Comparison of ENCODE assay signal across 8 cellular contexts in the genomic region with DNA sequence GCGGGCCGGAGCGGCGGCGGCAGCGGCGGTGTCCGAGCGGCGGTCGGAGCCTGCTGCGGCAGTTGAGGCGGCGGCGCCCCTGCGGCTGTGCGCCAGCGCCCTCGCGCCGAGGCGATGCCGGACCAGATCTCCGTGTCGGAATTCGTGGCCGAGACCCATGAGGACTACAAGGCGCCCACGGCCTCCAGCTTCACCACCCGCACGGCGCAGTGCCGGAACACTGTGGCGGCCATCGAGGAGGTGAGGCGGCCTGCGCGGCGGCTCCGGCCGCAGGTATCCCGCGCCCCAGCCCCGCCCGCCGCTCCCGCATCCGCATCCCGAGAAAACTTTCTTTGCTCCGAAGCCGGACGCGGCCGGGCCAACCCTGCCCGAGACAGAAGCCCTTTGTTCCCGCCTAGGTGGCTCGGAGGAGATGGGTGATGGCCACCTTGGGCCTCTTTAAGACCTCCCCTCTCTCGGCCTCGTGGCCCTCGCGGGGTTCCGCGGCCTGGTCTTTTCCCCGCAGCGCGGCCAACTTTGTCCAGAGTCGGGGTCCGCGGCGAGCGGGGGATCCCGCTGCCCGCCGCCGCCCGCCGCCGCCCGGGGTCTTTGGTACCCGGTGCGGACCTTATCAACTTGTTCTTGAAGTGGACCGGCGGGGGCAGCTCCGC. TPM values are rescaled to one million over a fixed set of nuclear protein-coding genes. Genes with fewer than 3 reads are reported as not detected.
A peak's percentile ranks its signal among the peaks of the same experiment; 100 is the strongest.
DNase-seq lines count a peak whose midpoint lies in the region; ATAC-seq, FAIRE-seq and TF ChIP-seq lines count a peak whose summit lies in the region.

No MANE protein-coding gene starts in this region.

- TF ChIP-seq POLR2A in testis (IDR thresholded peaks at IDR 0.05): no peak

- no peaks in the 10 kb centered on the region for H3K36me3 Mint-ChIP-seq in central memory CD8-positive, alpha-beta T cell (ENCODE audit: insufficient read depth)

- DNase-seq in AG10803 (ENCODE audit: low read depth) (peak; percentile 34), MG63 (peak; percentile 48), testis (peak; percentile 51), urothelium cell line (ENCODE audit: low spot score) (no peak)
- no peak for DNase-seq in central memory CD8-positive, alpha-beta T cell (ENCODE audit: low spot score in 2 of 2)

- TF ChIP-seq CTCF in AG10803 (conservative IDR thresholded peaks at IDR 0.05; ENCODE audit: low read length) (no peak), liver (IDR thresholded peaks at IDR 0.05; ENCODE audit: low read depth, low read length, missing input control) (no peak), testis (IDR thresholded peaks at IDR 0.05) (no peak)

- H3K27ac Mint-ChIP-seq in central memory CD8-positive, alpha-beta T cell (ENCODE audit: low read depth): no peak overlapping the region

- H3K27ac ChIP-seq in liver (ENCODE audit: low read depth in 1 of 2, low read length in 2 of 2) (peak overlapping the region; percentile 25 to 63), testis (peak overlapping the region; percentile 46 to 72)

- H3K4me3 Mint-ChIP-seq in central memory CD8-positive, alpha-beta T cell: peak overlapping the region; percentile 32

- H3K36me3 ChIP-seq in MG63: peaks cover 17% of the 10 kb centered on the region
- H3K36me3 ChIP-seq in liver (ENCODE audit: control insufficient read depth in 4 of 4, insufficient read depth in 3 of 4, low read depth in 1 of 4, low read length in 3 of 4): no peaks in the 10 kb centered on the region
- H3K36me3 ChIP-seq in testis (ENCODE audit: low read depth, missing control alignments): no peaks in the 10 kb centered on the region

- peaks cover 7 to 25% (median 19%) of the 10 kb centered on the region in 4 donors for H3K4me1 ChIP-seq in liver (ENCODE audit: control insufficient read depth in 4 of 4, insufficient read depth in 4 of 4, low read length in 3 of 4)
- no peaks in the 10 kb centered on the region for H3K4me1 ChIP-seq in testis

- H3K9me3 ChIP-seq in MG63 (no peaks in the 10 kb centered on the region), liver (ENCODE audit: control insufficient read depth in 4 of 4, low read length in 3 of 4) (no peaks in the 10 kb centered on the region), testis (no peaks in the 10 kb centered on the region)

- FAIRE-seq in urothelium cell line (lab: Jason Lieb, UNC): no peak

- H3K27me3 ChIP-seq in MG63 (no peaks in the 10 kb centered on the region), liver (ENCODE audit: control insufficient read depth in 4 of 4, insufficient read depth in 4 of 4, low read length in 3 of 4) (peaks cover 0 to 2% (median 0%) of the 10 kb centered on the region in 4 donors), testis (no peaks in the 10 kb centered on the region)

- peaks cover 6% of the 10 kb centered on the region for H3K4me1 Mint-ChIP-seq in central memory CD8-positive, alpha-beta T cell

- no peak overlapping the region for H3K9ac ChIP-seq in liver (ENCODE audit: low read depth in 1 of 2, low read length in 2 of 2)

- H3K27me3 Mint-ChIP-seq in central memory CD8-positive, alpha-beta T cell: peaks cover 60% of the 10 kb centered on the region

- intact Hi-C loops in testis (cut with DNase I; ENCODE audit: low total_unique reads): no loop called here

- H3K9me3 Mint-ChIP-seq in central memory CD8-positive, alpha-beta T cell: no peaks in the 10 kb centered on the region

- peak overlapping the region; percentile 79 for H3K4me3 ChIP-seq in AG10803 (ENCODE audit: low read length)
- H3K4me3 ChIP-seq in MG63: peak overlapping the region; percentile 62
- peak overlapping the region; percentile 54 to 96 (median 70) for H3K4me3 ChIP-seq in liver (ENCODE audit: low read depth in 1 of 3, low read length in 3 of 3)
- peak overlapping the region; percentile 66 to 69 for H3K4me3 ChIP-seq in testis

- no peak for TF ChIP-seq RAD21 in liver (IDR thresholded peaks at IDR 0.05)

- ATAC-seq in GM19025 (IDR thresholded peaks at IDR 0.05; ENCODE audit: low read depth, unreplicated experiment): peak; percentile 5
- ATAC-seq in central memory CD8-positive, alpha-beta T cell (replicated peaks; ENCODE audit: extremely low read depth, poor library complexity, severe bottlenecking): no peak
- ATAC-seq in GM18520 (IDR thresholded peaks at IDR 0.05; ENCODE audit: unreplicated experiment): no peak

- 1% methylated on average over 84 of the region's 84 CpGs for whole genome bisulfite sequencing in liver
- WGBS in testis, 2 donors: 1% methylated on average over 44 to 47 of the region's 84 CpGs

TF ChIP-seq in liver, 16 proteins besides CTCF, POLR2A, EP300 and RAD21:
- TF ChIP-seq FOXA1 (IDR thresholded peaks at IDR 0.05): no peak
- TF ChIP-seq, protein P1, sequence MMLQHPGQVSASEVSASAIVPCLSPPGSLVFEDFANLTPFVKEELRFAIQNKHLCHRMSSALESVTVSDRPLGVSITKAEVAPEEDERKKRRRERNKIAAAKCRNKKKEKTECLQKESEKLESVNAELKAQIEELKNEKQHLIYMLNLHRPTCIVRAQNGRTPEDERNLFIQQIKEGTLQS (IDR thresholded peaks at IDR 0.05): no peak
- no peak for TF ChIP-seq SP1 (IDR thresholded peaks at IDR 0.05)
- TF ChIP-seq YY1 (IDR thresholded peaks at IDR 0.05): no peak
- TF ChIP-seq RXRA (IDR thresholded peaks at IDR 0.05): no peak
- TF ChIP-seq, protein P2, sequence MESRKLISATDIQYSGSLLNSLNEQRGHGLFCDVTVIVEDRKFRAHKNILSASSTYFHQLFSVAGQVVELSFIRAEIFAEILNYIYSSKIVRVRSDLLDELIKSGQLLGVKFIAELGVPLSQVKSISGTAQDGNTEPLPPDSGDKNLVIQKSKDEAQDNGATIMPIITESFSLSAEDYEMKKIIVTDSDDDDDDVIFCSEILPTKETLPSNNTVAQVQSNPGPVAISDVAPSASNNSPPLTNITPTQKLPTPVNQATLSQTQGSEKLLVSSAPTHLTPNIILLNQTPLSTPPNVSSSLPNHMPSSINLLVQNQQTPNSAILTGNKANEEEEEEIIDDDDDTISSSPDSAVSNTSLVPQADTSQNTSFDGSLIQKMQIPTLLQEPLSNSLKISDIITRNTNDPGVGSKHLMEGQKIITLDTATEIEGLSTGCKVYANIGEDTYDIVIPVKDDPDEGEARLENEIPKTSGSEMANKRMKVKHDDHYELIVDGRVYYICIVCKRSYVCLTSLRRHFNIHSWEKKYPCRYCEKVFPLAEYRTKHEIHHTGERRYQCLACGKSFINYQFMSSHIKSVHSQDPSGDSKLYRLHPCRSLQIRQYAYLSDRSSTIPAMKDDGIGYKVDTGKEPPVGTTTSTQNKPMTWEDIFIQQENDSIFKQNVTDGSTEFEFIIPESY (IDR thresholded peaks at IDR 0.05): no peak
- no peak for TF ChIP-seq JUND (IDR thresholded peaks at IDR 0.05)
- TF ChIP-seq TAF1 (conservative IDR thresholded peaks at IDR 0.05): no peak
- TF ChIP-seq HNF4G (IDR thresholded peaks at IDR 0.05): no peak
- TF ChIP-seq GABPA (IDR thresholded peaks at IDR 0.05 in 1 of 2, conservative IDR thresholded peaks at IDR 0.05 in 1 of 2): no peak
- no peak for TF ChIP-seq REST (IDR thresholded peaks at IDR 0.05)
- no peak for TF ChIP-seq EGR1 (IDR thresholded peaks at IDR 0.05; ENCODE audit: low read depth in 2 of 2)
- TF ChIP-seq NR2F2 (IDR thresholded peaks at IDR 0.05): no peak
- TF ChIP-seq, protein P3, sequence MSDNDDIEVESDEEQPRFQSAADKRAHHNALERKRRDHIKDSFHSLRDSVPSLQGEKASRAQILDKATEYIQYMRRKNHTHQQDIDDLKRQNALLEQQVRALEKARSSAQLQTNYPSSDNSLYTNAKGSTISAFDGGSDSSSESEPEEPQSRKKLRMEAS (IDR thresholded peaks at IDR 0.05): no peak
- TF ChIP-seq HNF4A (conservative IDR thresholded peaks at IDR 0.05): no peak
- TF ChIP-seq FOXA2 (IDR thresholded peaks at IDR 0.05): no peak

RNA-seq across cellular contexts. Expression of gene ASAP2, which starts 0.5 kb away (rescaled TPM):
- 18.4 and 30.6 TPM in 2 replicates for total RNA-seq in MG63 (2014; rRNA removed; shearing (Covaris generic); ENCODE audit: low replicate concordance)
- total RNA-seq in liver (1 to 10 TPM; 3.5 to 5.9 TPM), testis (10 to 100 TPM; 42.4 to 79.0 TPM)
- polyA plus RNA-seq in liver (1 to 10 TPM in 1 of 2 donors, under 1 TPM in 1; 0.36 to 1.6 TPM), testis (ENCODE audit: insufficient read depth, low read depth, low replicate concordance) (87.2 TPM)

Comparison
In these comparisons a context has a peak if more than half of its experiments do, and no peak if none do; other contexts are left out.
1. DNase-seq: peak in AG10803 (single experiment), MG63 (single experiment) and testis (single experiment); none in central memory CD8-positive, alpha-beta T cell (0 of 2) and urothelium cell line (single experiment).
2. Peak in every context shown above with its lines, with median percentiles within 50 percentile points of each other: H3K4me3 ChIP-seq.